Comparison of ENCODE assay signal across 8 cellular contexts in the genomic region with DNA sequence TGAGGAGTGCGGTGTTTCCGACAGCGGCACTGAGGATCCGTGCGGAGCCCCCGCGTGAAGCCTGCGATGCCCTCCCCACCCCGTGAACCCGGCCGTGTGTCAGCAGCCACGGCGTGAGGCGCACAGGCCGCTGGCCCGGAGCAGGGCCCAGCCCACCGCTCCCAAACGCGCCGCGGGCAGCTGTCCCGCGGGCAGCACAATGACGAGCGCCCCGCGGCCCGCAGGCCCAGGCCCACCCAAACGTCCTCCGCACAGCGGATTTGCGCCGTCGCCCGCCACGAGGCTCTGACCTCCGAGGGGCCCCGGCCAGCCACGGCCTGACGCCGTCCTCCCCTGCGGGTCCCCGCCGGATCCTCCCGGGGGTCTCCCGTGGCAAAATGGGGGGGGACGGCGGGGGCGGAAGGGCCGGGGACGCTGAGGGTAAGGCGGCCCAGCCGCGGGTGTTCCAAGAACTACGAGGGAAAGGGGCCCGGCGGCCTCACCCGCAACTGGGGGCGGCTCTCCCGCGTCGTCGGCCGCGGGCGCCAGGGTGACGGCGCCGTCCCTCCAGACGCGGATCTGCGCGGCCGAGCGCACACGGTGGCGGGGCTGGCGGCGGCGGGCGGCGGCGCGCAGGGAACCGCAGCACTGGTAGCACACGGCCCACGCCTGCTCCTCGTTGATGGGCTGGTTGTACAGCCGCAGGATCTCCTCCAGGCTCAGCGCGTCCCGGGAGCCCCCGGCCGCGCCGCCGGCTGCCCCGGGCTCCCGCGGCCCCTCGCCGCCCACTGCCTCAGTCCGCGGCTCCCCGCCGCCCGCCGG. TPM values are rescaled to one million over a fixed set of nuclear protein-coding genes. Genes with fewer than 3 reads are reported as not detected.
DNase-seq lines count a peak whose midpoint lies in the region; ATAC-seq, FAIRE-seq and TF ChIP-seq lines count a peak whose summit lies in the region.

No MANE protein-coding gene starts in this region.

- DNase-seq in A549 (ENCODE audit: low read depth in 1 of 2, low spot score in 1 of 2) (peak; percentile 10 to 13), GM12892 (ENCODE audit: insufficient read length) (peak; percentile 34), SK-N-MC (ENCODE audit: low read depth, low spot score) (no peak), bronchial epithelial cell (ENCODE audit: low read depth) (no peak), keratinocyte (ENCODE audit: low read depth, low spot score) (no peak), spleen (peak; percentile 77), OCI-M2 (lab: John Stamatoyannopoulos, UW; ENCODE audit: unreplicated experiment) (no peak)

- H3K27me3 ChIP-seq in bronchial epithelial cell (ENCODE audit: control insufficient read depth, insufficient read depth, low read length) (no peaks in the 10 kb centered on the region), keratinocyte (ENCODE audit: control insufficient read depth, extremely low read depth, insufficient read depth, low read length) (no peaks in the 10 kb centered on the region), spleen (replicated peaks in 1 of 7) (peaks cover 0 to 38% (median 0%) of the 10 kb centered on the region in 7 donors)

- no peak for TF ChIP-seq EP300 in A549 (IDR thresholded peaks at IDR 0.05)

- H3K4me1 ChIP-seq in A549 (peaks cover 25% of the 10 kb centered on the region), keratinocyte (ENCODE audit: control insufficient read depth, extremely low read depth, insufficient read depth, low read length) (peaks cover 11% of the 10 kb centered on the region), spleen (peaks cover 0 to 46% (median 18%) of the 10 kb centered on the region in 6 donors)

- H3K9me1 ChIP-seq in keratinocyte (ENCODE audit: control insufficient read depth, extremely low read depth, insufficient read depth, low read length) = peaks cover 2% of the 10 kb centered on the region

- H3K9me3 ChIP-seq in A549 = no peaks in the 10 kb centered on the region
- no peaks in the 10 kb centered on the region for H3K9me3 ChIP-seq in SK-N-MC (ENCODE audit: low read depth, low read length)
- no peaks in the 10 kb centered on the region for H3K9me3 ChIP-seq in keratinocyte (ENCODE audit: control insufficient read depth, low read depth, low read length)
- H3K9me3 ChIP-seq in spleen = no peaks in the 10 kb centered on the region

- peak overlapping the region; percentile 95 for H3K4me3 ChIP-seq in A549
- peak overlapping the region; percentile 99 for H3K4me3 ChIP-seq in SK-N-MC
- peak overlapping the region; percentile 88 for H3K4me3 ChIP-seq in bronchial epithelial cell (ENCODE audit: low read depth, low read length)
- peak overlapping the region; percentile 85 to 98 (median 92) for H3K4me3 ChIP-seq in keratinocyte (ENCODE audit: control insufficient read depth in 2 of 3, extremely low read depth in 1 of 3, insufficient read depth in 2 of 3, low read depth in 1 of 3, low read length in 3 of 3)
- peak overlapping the region; percentile 54 to 96 (median 80) for H3K4me3 ChIP-seq in spleen

- H3K27ac ChIP-seq in A549 (peak overlapping the region; percentile 88 to 91), SK-N-MC (no peak overlapping the region), keratinocyte (ENCODE audit: control insufficient read depth, insufficient read depth, low read length) (peak overlapping the region; percentile 91), spleen (peak overlapping the region; percentile 38 to 91 (median 86))

- CTCF ChIA-PET in A549 (lab: Yijun Ruan, JAX) = interaction anchor here (1.5 to 4.3 kb wide), 2 partner anchors 50 to 264 kb away, joined by 3 to 90 read pairs; no protein-coding TSS in a partner anchor

- H4K20me1 ChIP-seq in keratinocyte (ENCODE audit: control insufficient read depth, extremely low read depth, insufficient read depth, low read length) = peaks cover 3% of the 10 kb centered on the region

- dilution Hi-C loops in keratinocyte (cut with MboI; ENCODE audit: extremely low pct_ligation_motif_present, low sequenced_read_pairs) = no loop called here

- TF ChIP-seq CTCF in A549 (IDR thresholded peaks at IDR 0.05) (no peak), bronchial epithelial cell (IDR thresholded peaks at IDR 0.05; ENCODE audit: insufficient read depth, low read length, severe bottlenecking) (no peak), keratinocyte (optimal IDR thresholded peaks at IDR 0.05 in 1 of 3, IDR thresholded peaks at IDR 0.05 in 1 of 3, conservative IDR thresholded peaks at IDR 0.05 in 1 of 3; ENCODE audit: extremely low read depth in 1 of 3, insufficient read depth in 2 of 3, low read length in 3 of 3) (no peak), spleen (IDR thresholded peaks at IDR 0.05 in 8 of 11, conservative IDR thresholded peaks at IDR 0.05 in 3 of 11) (no peak)

- WGBS in A549 (ENCODE audit: missing lambda C conversion rate) = 0% methylated on average over 1 of the region's 108 CpGs
- 1 to 2% (median 1%) methylated on average over 37 to 108 of the region's 108 CpGs for WGBS in spleen, 5 donors

- peak in 1 of 2 experiments; percentile 17; a peak in 1 of 5 replicates for TF ChIP-seq RAD21 in A549 (conservative IDR thresholded peaks at IDR 0.05 in 1 of 2, IDR thresholded peaks at IDR 0.05 in 1 of 2)

- H2AFZ ChIP-seq in keratinocyte (ENCODE audit: control insufficient read depth, low read length) = peak overlapping the region; percentile 88

- H3K4me2 ChIP-seq in A549 = peak overlapping the region; percentile 89
- H3K4me2 ChIP-seq in keratinocyte (ENCODE audit: control insufficient read depth, extremely low read depth, insufficient read depth, low read depth, low read length) = peak overlapping the region; percentile 77

- intact Hi-C loops in spleen (cut with DNase I; ENCODE audit: low total_unique reads) = no loop called here

- TF ChIP-seq POLR2A in A549 (IDR thresholded peaks at IDR 0.05; ENCODE audit: low read length) (no peak), GM12892 (IDR thresholded peaks at IDR 0.05; ENCODE audit: low read depth, low read length) (no peak), spleen (IDR thresholded peaks at IDR 0.05) (no peak)

- POLR2A ChIA-PET in A549 (lab: Yijun Ruan, JAX) = no interaction called here

- FAIRE-seq in A549 (lab: Jason Lieb, UNC) = no peak
- peak; percentile 27 for FAIRE-seq in GM12892 (lab: Jason Lieb, UNC)
- no peak for FAIRE-seq in bronchial epithelial cell (lab: Jason Lieb, UNC)
- no peak for FAIRE-seq in keratinocyte (lab: Jason Lieb, UNC)

- H3K9ac ChIP-seq in SK-N-MC (ENCODE audit: insufficient read length) (peak overlapping the region; percentile 87), keratinocyte (ENCODE audit: control insufficient read depth, extremely low read depth, insufficient read depth, low read length) (peak overlapping the region; percentile 92)

- peaks cover 42% of the 10 kb centered on the region for H3K79me2 ChIP-seq in keratinocyte (ENCODE audit: control insufficient read depth, insufficient read depth, low read length)

- H3K36me3 ChIP-seq in SK-N-MC (ENCODE audit: insufficient read depth, low read length) (no peaks in the 10 kb centered on the region), bronchial epithelial cell (ENCODE audit: control insufficient read depth, insufficient read depth, low read length) (no peaks in the 10 kb centered on the region), keratinocyte (ENCODE audit: control insufficient read depth in 2 of 2, extremely low read depth in 1 of 2, insufficient read depth in 2 of 2, low read length in 2 of 2) (no peaks in the 10 kb centered on the region), spleen (no peaks in the 10 kb centered on the region)

- ATAC-seq in A549 (peak; percentile 64 to 81), HG02943 (IDR thresholded peaks at IDR 0.05; ENCODE audit: low read depth, unreplicated experiment) (peak; percentile 34)

RNA-seq across cellular contexts. Expression of gene SPIRE1, which starts 0.7 kb away (rescaled TPM):
- polyA plus RNA-seq in A549 (2011; rRNA removed) (23.2 and 29.4 TPM in 2 replicates), A549 (2017; fragmentation: RNase III; extraction: RNeasy Plus Mini Kit Qiagen cat#74134 plus additional on column Dnase treatment) (8.3 to 9.1 TPM (median 8.9 TPM) in 3 replicates), keratinocyte (14.3 to 20.6 TPM (median 14.4 TPM) in 3 replicates), spleen (1 to 10 TPM; 1.4 to 2.9 (median 1.6) TPM)
- 4.0 and 4.7 TPM in 2 replicates for polyA plus RNA-seq in A549 (2012; cell fraction: cytosol; rRNA removed)
- 4.7 and 8.4 TPM in 2 replicates for polyA plus RNA-seq in A549 (2012; cell fraction: nucleus; rRNA removed)
- 19.7 and 21.7 TPM in 2 replicates for polyA minus RNA-seq in A549 (2011; rRNA and poly(A)+ RNA removed)
- 2.9 TPM for polyA plus RNA-seq in GM12892 (2012; ENCODE audit: missing spikeins)
- total RNA-seq in bronchial epithelial cell (125 and 141 TPM in 2 replicates), spleen (10 to 100 TPM in 6 of 7 donors, 1 to 10 TPM in 1; 9.2 to 19.4 (median 13.7) TPM)
- polyA plus RNA-seq in keratinocyte (2011; ENCODE audit: low read depth) = 55.0 TPM
- 15.1 and 21.3 TPM in 2 replicates for polyA plus RNA-seq in keratinocyte (2011; cell fraction: cytosol; rRNA removed)
- 17.0 and 19.7 TPM in 2 replicates for polyA plus RNA-seq in keratinocyte (2011; cell fraction: nucleus; rRNA removed)
- polyA plus RNA-seq in keratinocyte (2012; ENCODE audit: low replicate concordance) = 15.4 and 24.3 TPM in 2 replicates
- 12.7 to 21.6 TPM (median 21.5 TPM) in 3 replicates for polyA minus RNA-seq in keratinocyte
- polyA minus RNA-seq in keratinocyte (2011; cell fraction: cytosol; rRNA and poly(A)+ RNA removed) = 20.9 TPM
- 14.2 and 32.3 TPM in 2 replicates for polyA minus RNA-seq in keratinocyte (2011; cell fraction: nucleus; rRNA and poly(A)+ RNA removed)

RNA-seq across cellular contexts. Expression of gene CEP76, which starts 45.3 kb away (rescaled TPM):
- polyA plus RNA-seq in A549 (2011; rRNA removed) (12.4 and 13.1 TPM in 2 replicates), A549 (2017; fragmentation: RNase III; extraction: RNeasy Plus Mini Kit Qiagen cat#74134 plus additional on column Dnase treatment) (7.8 to 7.9 TPM (median 7.9 TPM) in 3 replicates), keratinocyte (7.5 to 10.7 TPM (median 8.3 TPM) in 3 replicates), spleen (1 to 10 TPM; 1.5 to 3.1 (median 2.3) TPM)
- polyA plus RNA-seq in A549 (2012; cell fraction: cytosol; rRNA removed) = 5.6 and 6.0 TPM in 2 replicates
- 7.7 TPM in 2 replicates for polyA plus RNA-seq in A549 (2012; cell fraction: nucleus; rRNA removed)
- 6.3 and 11.7 TPM in 2 replicates for polyA minus RNA-seq in A549 (2011; rRNA and poly(A)+ RNA removed)
- polyA plus RNA-seq in GM12892 (2012; ENCODE audit: missing spikeins) = 6.6 TPM
- total RNA-seq in bronchial epithelial cell (11.3 and 11.9 TPM in 2 replicates), spleen (10 to 100 TPM in 2 of 7 donors, 1 to 10 TPM in 5; 5.1 to 21.2 (median 7.2) TPM)
- polyA plus RNA-seq in keratinocyte (2011; ENCODE audit: low read depth) = 12.5 TPM
- 5.2 and 9.9 TPM in 2 replicates for polyA plus RNA-seq in keratinocyte (2011; cell fraction: cytosol; rRNA removed)
- 10.3 and 12.0 TPM in 2 replicates for polyA plus RNA-seq in keratinocyte (2011; cell fraction: nucleus; rRNA removed)
- 5.0 and 9.5 TPM in 2 replicates for polyA plus RNA-seq in keratinocyte (2012; ENCODE audit: low replicate concordance)
- 9.1 to 11.2 TPM (median 11.2 TPM) in 3 replicates for polyA minus RNA-seq in keratinocyte
- 7.1 TPM for polyA minus RNA-seq in keratinocyte (2011; cell fraction: cytosol; rRNA and poly(A)+ RNA removed)
- polyA minus RNA-seq in keratinocyte (2011; cell fraction: nucleus; rRNA and poly(A)+ RNA removed) = 5.0 and 13.7 TPM in 2 replicates

RNA-seq across cellular contexts. Expression of gene PSMG2, which starts 45.6 kb away (rescaled TPM):
- 69.2 and 76.8 TPM in 2 replicates for polyA plus RNA-seq in A549 (2011; rRNA removed)
- 27.4 and 32.9 TPM in 2 replicates for polyA plus RNA-seq in A549 (2012; cell fraction: cytosol; rRNA removed)
- polyA plus RNA-seq in A549 (2012; cell fraction: nucleus; rRNA removed) = 11.3 and 13.9 TPM in 2 replicates
- 75.3 to 76.5 TPM (median 75.7 TPM) in 3 replicates for polyA plus RNA-seq in A549 (2017; fragmentation: RNase III; extraction: RNeasy Plus Mini Kit Qiagen cat#74134 plus additional on column Dnase treatment)
- polyA minus RNA-seq in A549 (2011; rRNA and poly(A)+ RNA removed) = 24.7 and 28.8 TPM in 2 replicates
- polyA plus RNA-seq in GM12892 (2012; ENCODE audit: missing spikeins) = 90.3 TPM
- 41.9 and 44.7 TPM in 2 replicates for total RNA-seq in bronchial epithelial cell
- 40.0 to 69.3 TPM (median 50.7 TPM) in 3 replicates for polyA plus RNA-seq in keratinocyte
- 4.0 TPM for polyA plus RNA-seq in keratinocyte (2011; ENCODE audit: low read depth)
- polyA plus RNA-seq in keratinocyte (2011; cell fraction: cytosol; rRNA removed) = 43.4 and 74.3 TPM in 2 replicates
- polyA plus RNA-seq in keratinocyte (2011; cell fraction: nucleus; rRNA removed) = 29.5 and 36.2 TPM in 2 replicates
- 54.3 and 56.5 TPM in 2 replicates for polyA plus RNA-seq in keratinocyte (2012; ENCODE audit: low replicate concordance)
- 25.7 to 41.6 TPM (median 29.7 TPM) in 3 replicates for polyA minus RNA-seq in keratinocyte
- polyA minus RNA-seq in keratinocyte (2011; cell fraction: cytosol; rRNA and poly(A)+ RNA removed) = 34.1 TPM
- polyA minus RNA-seq in keratinocyte (2011; cell fraction: nucleus; rRNA and poly(A)+ RNA removed) = 6.5 and 11.8 TPM in 2 replicates
- 10 to 100 TPM; 50.0 to 89.1 (median 66.0) TPM for total RNA-seq in spleen
- polyA plus RNA-seq in spleen = 10 to 100 TPM; 75.6 to 98.6 (median 86.5) TPM

Comparison
In these comparisons a context has a peak if more than half of its experiments do, and no peak if none do; other contexts are left out.
1. DNase-seq: peak in A549 (2 of 2), GM12892 (single experiment) and spleen (single experiment); none in SK-N-MC (single experiment), bronchial epithelial cell (single experiment), keratinocyte (single experiment) and OCI-M2 (single experiment).
2. Peak in every context shown above with its lines, with median percentiles within 50 percentile points of each other: H3K4me3 ChIP-seq.